Comparison of ENCODE assay signal across 23 cellular contexts in genomic region chr1:156776942-156777341, GRCh38. TPM values are rescaled to one million over a fixed set of nuclear protein-coding genes. Genes with fewer than 3 reads are reported as not detected.
A peak's percentile ranks its signal among the peaks of the same experiment; 100 is the strongest.
DNase-seq lines count a peak whose midpoint lies in the region; ATAC-seq and TF ChIP-seq lines count a peak whose summit lies in the region.
"Had no signal": no experiment of that assay in that cellular context is flagged by ENCODE, and none has a peak within 500 bp of the region (broad histone marks: within the 10 kb centered on the region; RNA-seq: fewer than 3 reads in every experiment).

No MANE protein-coding gene starts in this region.

- H3K36me3 ChIP-seq in SK-N-MC (ENCODE audit: insufficient read depth, low read length), result peaks cover 30% of the 10 kb centered on the region
- H3K36me3 ChIP-seq: ovary had no signal

- no peak overlapping the region for H3K9ac ChIP-seq in SK-N-MC (ENCODE audit: insufficient read length)

- H3K36me3 Mint-ChIP-seq in activated T-cell treated with anti-CD3 and anti-CD28 coated beads, Interleukin-2, amount 50 U/mL, for 24 hours (ENCODE audit: low read depth), result peaks cover 61% of the 10 kb centered on the region
- peaks cover 31% of the 10 kb centered on the region for H3K36me3 Mint-ChIP-seq in activated T-cell treated with anti-CD3 and anti-CD28 coated beads, Interleukin-2, amount 50 U/mL, for 4 hours (ENCODE audit: insufficient read depth)
- H3K36me3 Mint-ChIP-seq in naive thymus-derived CD8-positive, alpha-beta T cell, result peaks cover 5 to 48% (median 5%) of the 10 kb centered on the region in 3 donors

- H3K4me3 ChIP-seq in SK-N-MC, result no peak overlapping the region
- H3K4me3 ChIP-seq: A549, left lung, ovary had no signal

- H3K27ac ChIP-seq in SK-N-MC, result 0 out of 2 replicates have a peak overlapping the region, but pooled peaks have one; percentile 19
- H3K27ac ChIP-seq: A549, C4-2B, left lung, ovary had no signal

- H3K27me3 Mint-ChIP-seq in activated T-cell treated with anti-CD3 and anti-CD28 coated beads, Interleukin-2, amount 50 U/mL, for 24 hours, result no peaks in the 10 kb centered on the region
- H3K27me3 Mint-ChIP-seq in activated T-cell treated with anti-CD3 and anti-CD28 coated beads, Interleukin-2, amount 50 U/mL, for 4 hours (ENCODE audit: low read depth), result no peaks in the 10 kb centered on the region
- no peaks in the 10 kb centered on the region for H3K27me3 Mint-ChIP-seq in naive thymus-derived CD8-positive, alpha-beta T cell
- H3K27me3 Mint-ChIP-seq: stimulated activated naive CD8-positive, alpha-beta T cell treated with anti-CD3 and anti-CD28 coated beads, Interleukin-15, amount 100 ng/mL, for 72 hours; type B pancreatic cell had no signal

- ATAC-seq in activated T-cell treated with anti-CD3 and anti-CD28 coated beads, Interleukin-2, amount 50 U/mL, for 4 hours, result no peak
- ATAC-seq in naive thymus-derived CD8-positive, alpha-beta T cell, result no peak
- ATAC-seq: A549; left lung; SK-N-SH treated with all-trans-retinoic acid at 6 μM for 48 hours; stimulated activated naive CD8-positive, alpha-beta T cell treated with anti-CD3 and anti-CD28 coated beads, Interleukin-15, amount 100 ng/mL, for 72 hours had no signal

- H3K9me3 ChIP-seq in SK-N-MC (ENCODE audit: low read depth, low read length), result no peaks in the 10 kb centered on the region
- H3K9me3 ChIP-seq: A549, left lung, ovary had no signal

- no peak for DNase-seq in activated T-cell treated with anti-CD3 and anti-CD28 coated beads, Interleukin-2, amount 50 U/mL, for 24 hours
- DNase-seq in activated T-cell treated with anti-CD3 and anti-CD28 coated beads, Interleukin-2, amount 50 U/mL, for 4 hours, result no peak
- no peak for DNase-seq in SK-N-MC (ENCODE audit: low read depth, low spot score)
- DNase-seq in naive thymus-derived CD8-positive, alpha-beta T cell, result no peak
- no peak for DNase-seq in NCI-H2196 (lab: John Stamatoyannopoulos, UW; ENCODE audit: unreplicated experiment)
- DNase-seq in erythroblast (lab: John Stamatoyannopoulos, UW), result no peak
- DNase-seq: activated CD4-positive, CD25-positive, alpha-beta regulatory T cell treated with anti-CD3 and anti-CD28 coated beads, Interleukin-2, amount 50 U/mL, for 72 hours; cerebellar nuclear complex; DND-41; effector CD8-positive, alpha-beta T cell; glutamatergic neuron; left lung; NCI-H1694; NCI-H2227 treated with DMSO at 0.1 percent for 48 hours; NCI-H82; ovary; stimulated activated CD4-positive, alpha-beta T cell treated with anti-CD3 and anti-CD28 coated beads, Interleukin-1b, Interleukin-23, amount 100 ng/mL, for 48 hours; stimulated activated naive CD8-positive, alpha-beta T cell treated with anti-CD3 and anti-CD28 coated beads, Interleukin-15, amount 100 ng/mL, for 72 hours; T1000 had no signal

- H3K9me3 Mint-ChIP-seq in activated T-cell treated with anti-CD3 and anti-CD28 coated beads, Interleukin-2, amount 50 U/mL, for 24 hours, result no peaks in the 10 kb centered on the region
- no peaks in the 10 kb centered on the region for H3K9me3 Mint-ChIP-seq in activated T-cell treated with anti-CD3 and anti-CD28 coated beads, Interleukin-2, amount 50 U/mL, for 4 hours
- no peaks in the 10 kb centered on the region for H3K9me3 Mint-ChIP-seq in naive thymus-derived CD8-positive, alpha-beta T cell
- H3K9me3 Mint-ChIP-seq: stimulated activated naive CD8-positive, alpha-beta T cell treated with anti-CD3 and anti-CD28 coated beads, Interleukin-15, amount 100 ng/mL, for 72 hours had no signal

- peak overlapping the region; percentile 37 for H3K27ac Mint-ChIP-seq in activated T-cell treated with anti-CD3 and anti-CD28 coated beads, Interleukin-2, amount 50 U/mL, for 24 hours
- H3K27ac Mint-ChIP-seq in naive thymus-derived CD8-positive, alpha-beta T cell, result peak overlapping the region in 9 of 10 donors; percentile 1 to 70 (median 14)

- peaks cover 61% of the 10 kb centered on the region for H3K4me1 Mint-ChIP-seq in activated T-cell treated with anti-CD3 and anti-CD28 coated beads, Interleukin-2, amount 50 U/mL, for 24 hours (ENCODE audit: low read depth)
- peaks cover 46% of the 10 kb centered on the region for H3K4me1 Mint-ChIP-seq in activated T-cell treated with anti-CD3 and anti-CD28 coated beads, Interleukin-2, amount 50 U/mL, for 4 hours (ENCODE audit: low read depth)
- peaks cover 27 to 63% (median 55%) of the 10 kb centered on the region in 4 donors for H3K4me1 Mint-ChIP-seq in naive thymus-derived CD8-positive, alpha-beta T cell

- POLR2A ChIA-PET in naive thymus-derived CD8-positive, alpha-beta T cell (lab: Charles Lee), result no interaction called here

- H3K4me3 Mint-ChIP-seq in activated T-cell treated with anti-CD3 and anti-CD28 coated beads, Interleukin-2, amount 50 U/mL, for 24 hours, result no peak overlapping the region
- no peak overlapping the region for H3K4me3 Mint-ChIP-seq in activated T-cell treated with anti-CD3 and anti-CD28 coated beads, Interleukin-2, amount 50 U/mL, for 4 hours
- H3K4me3 Mint-ChIP-seq in naive thymus-derived CD8-positive, alpha-beta T cell, result peak overlapping the region in 1 of 10 donors; percentile 65
- H3K4me3 Mint-ChIP-seq: stimulated activated naive CD8-positive, alpha-beta T cell treated with anti-CD3 and anti-CD28 coated beads, Interleukin-15, amount 100 ng/mL, for 72 hours; type B pancreatic cell had no signal

- TF ChIP-seq POLR2A in erythroblast (IDR thresholded peaks at IDR 0.05; ENCODE audit: low read length), result no peak

RNA-seq across cellular contexts. Expression of gene PRCC, which starts 9.6 kb away (rescaled TPM):
- total RNA-seq in activated T-cell treated with anti-CD3 and anti-CD28 coated beads, Interleukin-2, amount 50 U/mL, for 4 hours, result 100 to 1,000 TPM; 108 to 111 (median 111) TPM
- 10 to 100 TPM; 59.5 to 64.0 TPM for total RNA-seq in naive thymus-derived CD8-positive, alpha-beta T cell
- polyA plus RNA-seq in naive thymus-derived CD8-positive, alpha-beta T cell, result 10 to 100 TPM; 22.9 to 55.7 (median 39.9) TPM

RNA-seq across cellular contexts. Expression of gene HDGF, which starts 25.5 kb away (rescaled TPM):
- total RNA-seq in activated T-cell treated with anti-CD3 and anti-CD28 coated beads, Interleukin-2, amount 50 U/mL, for 4 hours, result 100 to 1,000 TPM; 221 to 249 (median 230) TPM
- total RNA-seq in naive thymus-derived CD8-positive, alpha-beta T cell, result 100 to 1,000 TPM in 1 of 2 experiments, 10 to 100 TPM in 1; 95.4 to 103 TPM
- polyA plus RNA-seq in naive thymus-derived CD8-positive, alpha-beta T cell, result 10 to 100 TPM; 25.0 to 50.1 (median 41.3) TPM

RNA-seq across cellular contexts. Expression of gene MRPL24, which starts 36.1 kb away (rescaled TPM):
- total RNA-seq in activated T-cell treated with anti-CD3 and anti-CD28 coated beads, Interleukin-2, amount 50 U/mL, for 4 hours, result 100 to 1,000 TPM; 132 to 138 (median 132) TPM
- 10 to 100 TPM; 49.7 to 56.9 TPM for total RNA-seq in naive thymus-derived CD8-positive, alpha-beta T cell
- 100 to 1,000 TPM in 2 of 3 donors, 10 to 100 TPM in 1; 98.6 to 109 (median 103) TPM for polyA plus RNA-seq in naive thymus-derived CD8-positive, alpha-beta T cell

RNA-seq across cellular contexts. Expression of gene SH2D2A, which starts 39.7 kb away (rescaled TPM):
- 100 to 1,000 TPM; 200 to 245 (median 214) TPM for total RNA-seq in activated T-cell treated with anti-CD3 and anti-CD28 coated beads, Interleukin-2, amount 50 U/mL, for 4 hours
- 10 to 100 TPM; 24.3 to 24.7 TPM for total RNA-seq in naive thymus-derived CD8-positive, alpha-beta T cell
- 10 to 100 TPM; 23.6 to 31.5 (median 25.6) TPM for polyA plus RNA-seq in naive thymus-derived CD8-positive, alpha-beta T cell

RNA-seq across cellular contexts. Expression of gene ISG20L2, which starts 48.4 kb away (rescaled TPM):
- total RNA-seq in activated T-cell treated with anti-CD3 and anti-CD28 coated beads, Interleukin-2, amount 50 U/mL, for 4 hours, result 10 to 100 TPM; 62.4 to 65.9 (median 63.8) TPM
- 10 to 100 TPM; 45.0 to 50.3 TPM for total RNA-seq in naive thymus-derived CD8-positive, alpha-beta T cell
- 10 to 100 TPM; 20.0 to 23.4 (median 20.7) TPM for polyA plus RNA-seq in naive thymus-derived CD8-positive, alpha-beta T cell
